In genomic region chr18:7382631-7383335, GRCh38 we compare ENCODE assay signal across 16 cellular contexts.
A peak's percentile ranks its signal among the peaks of the same experiment; 100 is the strongest.
DNase-seq lines count a peak whose midpoint lies in the region; ATAC-seq, FAIRE-seq and TF ChIP-seq lines count a peak whose summit lies in the region.
"Had no signal": no experiment of that assay in that cellular context is flagged by ENCODE, and none has a peak within 500 bp of the region (broad histone marks: within the 10 kb centered on the region; RNA-seq: fewer than 3 reads in every experiment).

No MANE protein-coding gene starts in this region.

- H3K27ac ChIP-seq in heart left ventricle = peak overlapping the region in 8 of 12 donors; percentile 22 to 82 (median 60)
- H3K27ac ChIP-seq in right atrium auricular region = no peak overlapping the region
- H3K27ac ChIP-seq: A549, C4-2B, GM23248 had no signal

- H3K36me3 ChIP-seq in heart left ventricle = no peaks in the 10 kb centered on the region
- H3K36me3 ChIP-seq in right atrium auricular region = no peaks in the 10 kb centered on the region
- H3K36me3 ChIP-seq: BE2C had no signal

- H3K4me1 Mint-ChIP-seq in endothelial cell (ENCODE audit: unreplicated experiment) = peaks cover 30% of the 10 kb centered on the region
- H3K4me1 Mint-ChIP-seq: CD4-positive, alpha-beta memory T cell had no signal

- H3K27me3 ChIP-seq in heart left ventricle (no peaks in the 10 kb centered on the region), right atrium auricular region (no peaks in the 10 kb centered on the region)
- H3K27me3 ChIP-seq: BE2C had no signal

- H3K9me3 ChIP-seq in heart left ventricle = peaks cover 0 to 4% (median 0%) of the 10 kb centered on the region in 12 donors
- peaks cover 0 to under 1% of the 10 kb centered on the region in 2 donors for H3K9me3 ChIP-seq in right atrium auricular region
- H3K9me3 ChIP-seq: BE2C had no signal

- peaks cover 5% of the 10 kb centered on the region for H3K27me3 Mint-ChIP-seq in endothelial cell (ENCODE audit: unreplicated experiment)

- peak overlapping the region; percentile 53 for H3K27ac Mint-ChIP-seq in endothelial cell (ENCODE audit: unreplicated experiment)
- H3K27ac Mint-ChIP-seq: CD4-positive, alpha-beta memory T cell; H9 had no signal

- H3K4me3 ChIP-seq in heart left ventricle = no peak overlapping the region
- H3K4me3 ChIP-seq in right atrium auricular region = no peak overlapping the region
- H3K4me3 ChIP-seq: A549, GM12878, GM23248 had no signal

- TF ChIP-seq CTCF in heart left ventricle (IDR thresholded peaks at IDR 0.05) (no peak), right atrium auricular region (IDR thresholded peaks at IDR 0.05) (no peak), endothelial cell (IDR thresholded peaks at IDR 0.05; ENCODE audit: unreplicated experiment) (no peak)

- no peaks in the 10 kb centered on the region for H3K36me3 Mint-ChIP-seq in endothelial cell (ENCODE audit: low read depth, unreplicated experiment)
- H3K36me3 Mint-ChIP-seq: CD4-positive, alpha-beta memory T cell had no signal

- no peak overlapping the region for H3K4me3 Mint-ChIP-seq in endothelial cell (ENCODE audit: unreplicated experiment)
- H3K4me3 Mint-ChIP-seq: CD4-positive, alpha-beta memory T cell; H9 had no signal

- intact Hi-C loops in heart left ventricle (cut with DNase I) = no loop called here

- ATAC-seq in heart left ventricle = peak in 3 of 4 donors; percentile 33 to 68 (median 41)
- ATAC-seq: A549, GM12878 had no signal

- H3K9me3 Mint-ChIP-seq in endothelial cell (ENCODE audit: unreplicated experiment) = no peaks in the 10 kb centered on the region

- TF ChIP-seq POLR2A in heart left ventricle (IDR thresholded peaks at IDR 0.05) = no peak

- H3K4me1 ChIP-seq in heart left ventricle (peaks cover 0 to 18% (median 12%) of the 10 kb centered on the region in 12 donors), right atrium auricular region (no peaks in the 10 kb centered on the region)
- H3K4me1 ChIP-seq: A549, BE2C had no signal

- FAIRE-seq in urothelium cell line (lab: Jason Lieb, UNC) = peak; percentile 76
- FAIRE-seq: A549, GM12878, GM18507 had no signal

- DNase-seq in heart left ventricle (no peak), right atrium auricular region (ENCODE audit: low spot score) (no peak), endothelial cell (ENCODE audit: low spot score) (no peak), left kidney (ENCODE audit: low read depth, low spot score) (peak; percentile 54), urothelium cell line (ENCODE audit: low spot score) (no peak), anterior cingulate cortex (lab: John Stamatoyannopoulos, UW) (no peak), medulla oblongata (ENCODE audit: extremely low spot score) (no peak)
- DNase-seq: BE2C; CD4-positive, alpha-beta memory T cell; DMS79; GM23248; H9 had no signal

- WGBS in heart left ventricle, 4 donors = 40 to 75% (median 60%) methylated on average over 6 of the region's 6 CpGs

Comparison
In these comparisons a context has a peak if more than half of its experiments do, and no peak if none do; other contexts are left out.
1. H3K27ac ChIP-seq: peak in heart left ventricle (8 of 12); none in right atrium auricular region (0 of 2).